In genomic region chr20:25239387-25240370, GRCh38 we compare ENCODE assay signal across 13 cellular contexts. TPM values are rescaled to one million over a fixed set of nuclear protein-coding genes. Genes with fewer than 3 reads are reported as not detected.
DNase-seq lines count a peak whose midpoint lies in the region; ATAC-seq and TF ChIP-seq lines count a peak whose summit lies in the region.
"Had no signal": no experiment of that assay in that cellular context is flagged by ENCODE, and none has a peak within 500 bp of the region (broad histone marks: within the 10 kb centered on the region; RNA-seq: fewer than 3 reads in every experiment).

No MANE protein-coding gene starts in this region.

- H3K27me3 Mint-ChIP-seq in activated naive CD4-positive, alpha-beta T cell treated with anti-CD3 and anti-CD28 coated beads for 36 hours (ENCODE audit: low read depth), result peaks cover 14% of the 10 kb centered on the region

- peaks cover 6% of the 10 kb centered on the region for H3K9me3 Mint-ChIP-seq in activated naive CD4-positive, alpha-beta T cell treated with anti-CD3 and anti-CD28 coated beads for 36 hours

- peaks cover 0 to 47% (median 45%) of the 10 kb centered on the region in 4 donors for H3K4me1 ChIP-seq in tibial artery
- H3K4me1 ChIP-seq in lower lobe of right lung, result peaks cover 16% of the 10 kb centered on the region
- peaks cover 17% of the 10 kb centered on the region for H3K4me1 ChIP-seq in A673 (ENCODE audit: insufficient read depth, low read length, poor library complexity, severe bottlenecking)
- H3K4me1 ChIP-seq: uterus had no signal

- H3K4me3 ChIP-seq in brain microvascular endothelial cell (ENCODE audit: low read depth, low read length) (no peak overlapping the region), tibial artery (no peak overlapping the region), lower lobe of right lung (no peak overlapping the region), A673 (ENCODE audit: low read depth, low read length, poor library complexity, severe bottlenecking) (no peak overlapping the region)
- H3K4me3 ChIP-seq: skin epidermis, uterus had no signal

- POLR2A ChIA-PET in A673 (lab: Charles Lee; ENCODE audit: low non-redundant PET), result no interaction called here

- intact Hi-C loops in activated naive CD4-positive, alpha-beta T cell treated with anti-CD3 and anti-CD28 coated beads for 36 hours (cut with micrococcal nuclease), result loop anchor here (2.0 to 10.0 kb wide), 4 partner anchors 149 to 1875 kb away; partner anchors contain the start of genes CST7 and GZF1
- intact Hi-C loops in tibial artery (cut with DNase I; ENCODE audit: low total_unique reads), result loop anchor here (10.0 kb wide), 1 partner anchor 185 kb away; the partner anchor contains the start of gene ACSS1
- intact Hi-C loops in lower lobe of right lung (cut with DNase I), result no loop called here
- intact Hi-C loops in A673 (cut with micrococcal nuclease; ENCODE audit: unreplicated experiment), result no loop called here

- H3K27me3 ChIP-seq in brain microvascular endothelial cell (replicated peaks) (no peaks in the 10 kb centered on the region), tibial artery (no peaks in the 10 kb centered on the region), lower lobe of right lung (ENCODE audit: low read depth) (peaks cover 3% of the 10 kb centered on the region), A673 (replicated peaks; ENCODE audit: insufficient read depth, low read depth, low read length, poor library complexity) (no peaks in the 10 kb centered on the region)
- H3K27me3 ChIP-seq: uterus had no signal

- H3K27ac Mint-ChIP-seq in activated naive CD4-positive, alpha-beta T cell treated with anti-CD3 and anti-CD28 coated beads for 36 hours, result peak overlapping the region; percentile 11
- H3K27ac Mint-ChIP-seq: activated CD8-positive, alpha-beta memory T cell treated with anti-CD3 and anti-CD28 coated beads, Interleukin-2, amount 10 ng/mL, durations not matched to agents 7 days and 5 days; B cell had no signal

- H3K36me3 ChIP-seq in brain microvascular endothelial cell (replicated peaks) (no peaks in the 10 kb centered on the region), tibial artery (no peaks in the 10 kb centered on the region), lower lobe of right lung (no peaks in the 10 kb centered on the region), A673 (ENCODE audit: insufficient read depth, low read length, poor library complexity, severe bottlenecking) (no peaks in the 10 kb centered on the region)
- H3K36me3 ChIP-seq: uterus had no signal

- no peaks in the 10 kb centered on the region for H3K9me3 ChIP-seq in tibial artery
- H3K9me3 ChIP-seq in lower lobe of right lung, result no peaks in the 10 kb centered on the region
- no peaks in the 10 kb centered on the region for H3K9me3 ChIP-seq in A673 (ENCODE audit: low read depth, low read length, poor library complexity, severe bottlenecking)
- H3K9me3 ChIP-seq: uterus had no signal

- peaks cover 25% of the 10 kb centered on the region for H3K4me1 Mint-ChIP-seq in activated naive CD4-positive, alpha-beta T cell treated with anti-CD3 and anti-CD28 coated beads for 36 hours (ENCODE audit: low read depth)
- H3K4me1 Mint-ChIP-seq: B cell had no signal

- no peak for DNase-seq in activated naive CD4-positive, alpha-beta T cell treated with anti-CD3 and anti-CD28 coated beads for 36 hours
- DNase-seq in activated naive CD4-positive, alpha-beta T cell treated with Interleukin-2 at 50 U/mL for 16 hours, result no peak
- no peak for DNase-seq in brain microvascular endothelial cell
- DNase-seq in tibial artery, result peak in 1 of 2 donors; percentile 58
- no peak for DNase-seq in SKM-1 (lab: John Stamatoyannopoulos, UW; ENCODE audit: unreplicated experiment)
- DNase-seq in lower lobe of right lung, result no peak
- DNase-seq in A673 (ENCODE audit: low spot score), result no peak
- DNase-seq: activated CD8-positive, alpha-beta memory T cell treated with anti-CD3 and anti-CD28 coated beads, Interleukin-2, amount 10 ng/mL, durations not matched to agents 7 days and 5 days; effector CD8-positive, alpha-beta T cell; uterus had no signal

- H3K36me3 Mint-ChIP-seq in activated naive CD4-positive, alpha-beta T cell treated with anti-CD3 and anti-CD28 coated beads for 36 hours (ENCODE audit: low read depth), result no peaks in the 10 kb centered on the region
- H3K36me3 Mint-ChIP-seq: activated CD8-positive, alpha-beta memory T cell treated with anti-CD3 and anti-CD28 coated beads, Interleukin-2, amount 10 ng/mL, durations not matched to agents 7 days and 5 days had no signal

- peak overlapping the region; percentile 99 for H3K27ac ChIP-seq in brain microvascular endothelial cell
- peak overlapping the region; percentile 74 to 80 for H3K27ac ChIP-seq in tibial artery
- H3K27ac ChIP-seq in lower lobe of right lung, result no peak overlapping the region
- H3K27ac ChIP-seq in A673 (ENCODE audit: low read depth, low read length, poor library complexity, severe bottlenecking), result no peak overlapping the region
- H3K27ac ChIP-seq: uterus had no signal

- H3K4me3 Mint-ChIP-seq in activated naive CD4-positive, alpha-beta T cell treated with anti-CD3 and anti-CD28 coated beads for 36 hours, result no peak overlapping the region
- H3K4me3 Mint-ChIP-seq: activated CD8-positive, alpha-beta memory T cell treated with anti-CD3 and anti-CD28 coated beads, Interleukin-2, amount 10 ng/mL, durations not matched to agents 7 days and 5 days; B cell had no signal

- ATAC-seq in HG03565 (IDR thresholded peaks at IDR 0.05; ENCODE audit: unreplicated experiment) (peak; percentile 56), lower lobe of right lung (no peak)
- ATAC-seq: activated CD8-positive, alpha-beta memory T cell treated with anti-CD3 and anti-CD28 coated beads, Interleukin-2, amount 10 ng/mL, durations not matched to agents 7 days and 5 days had no signal

- TF ChIP-seq CTCF in brain microvascular endothelial cell (IDR thresholded peaks at IDR 0.05; ENCODE audit: low read depth, low read length, missing control alignments) (no peak), tibial artery (IDR thresholded peaks at IDR 0.05) (no peak), lower lobe of right lung (IDR thresholded peaks at IDR 0.05) (no peak), A673 (conservative IDR thresholded peaks at IDR 0.05; ENCODE audit: low read depth, low read length) (no peak)

- in situ Hi-C loops in brain microvascular endothelial cell (cut with HindIII; ENCODE audit: low pct_ligation_motif_present, low sequenced_read_pairs), result no loop called here

- no TSS peak for BruUV-seq in A673 (replicated peaks; lab: Mats Ljungman, UMichigan)

- CTCF ChIA-PET in activated naive CD4-positive, alpha-beta T cell treated with anti-CD3 and anti-CD28 coated beads for 36 hours (lab: Charles Lee), result no interaction called here
- CTCF ChIA-PET in A673 (lab: Charles Lee), result no interaction called here

RNA-seq across cellular contexts. Expression of gene PYGB, which starts 8.2 kb away (rescaled TPM):
- 10 to 100 TPM; 19.6 to 20.0 TPM for total RNA-seq in activated naive CD4-positive, alpha-beta T cell treated with anti-CD3 and anti-CD28 coated beads for 36 hours
- total RNA-seq in lower lobe of right lung (57.5 TPM), A673 (2021) (52.3 and 53.5 TPM in 2 replicates)

RNA-seq across cellular contexts. Expression of gene ENTPD6, which starts 44.2 kb away (rescaled TPM):
- total RNA-seq in activated naive CD4-positive, alpha-beta T cell treated with anti-CD3 and anti-CD28 coated beads for 36 hours, result 10 to 100 TPM; 63.6 to 66.6 TPM
- total RNA-seq in lower lobe of right lung (64.5 TPM), A673 (2021) (50.2 and 53.2 TPM in 2 replicates)

Comparison
In these comparisons a context has a peak if more than half of its experiments do, and no peak if none do; other contexts are left out.
1. H3K27ac ChIP-seq: peak in brain microvascular endothelial cell (single experiment) and tibial artery (2 of 2); none in lower lobe of right lung (single experiment) and A673 (single experiment).
2. intact Hi-C loops: an anchor here in activated naive CD4-positive, alpha-beta T cell treated with anti-CD3 and anti-CD28 coated beads for 36 hours (2.0 to 10.0 kb wide) and tibial artery (10.0 kb wide); none called in lower lobe of right lung and A673.